Comparison of ENCODE assay signal across 11 cellular contexts in the genomic region with DNA sequence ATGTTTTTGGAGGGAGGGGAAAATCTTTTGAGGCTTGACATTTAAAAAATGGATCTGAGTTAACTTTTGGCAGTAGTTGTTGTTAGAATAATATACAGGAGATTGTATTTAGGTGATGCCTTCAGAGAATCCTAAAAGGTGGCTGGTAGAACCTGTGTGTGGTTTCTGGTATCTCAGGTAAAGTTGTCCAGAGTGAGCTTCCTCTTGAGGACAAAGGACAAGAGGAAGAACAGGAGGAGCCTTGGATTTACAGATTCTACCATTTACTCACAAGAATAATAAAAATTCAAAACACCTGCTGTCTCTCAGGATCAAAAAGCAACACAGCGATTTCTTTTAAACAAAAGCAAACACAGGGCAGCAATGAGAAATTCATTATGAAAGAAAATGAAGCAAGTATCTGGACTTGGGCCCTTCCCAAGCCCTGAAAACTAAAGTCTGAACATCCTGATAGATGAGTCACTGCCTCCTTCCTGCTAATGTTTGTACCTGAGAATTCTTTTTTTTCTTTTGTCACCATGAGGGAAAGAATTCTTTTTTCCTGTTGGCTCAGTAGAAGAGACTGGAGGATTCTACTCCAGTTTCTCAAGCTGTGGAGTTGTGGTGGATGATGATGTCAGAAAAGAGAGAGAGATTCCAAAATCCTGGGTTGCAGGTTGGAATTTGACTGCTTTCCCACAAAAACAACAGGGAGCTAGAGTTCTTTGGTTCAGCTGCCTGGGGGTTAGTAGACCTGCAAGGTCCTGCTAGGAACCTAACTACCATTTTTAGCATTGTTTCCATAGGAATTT. TPM values are rescaled to one million over a fixed set of nuclear protein-coding genes. Genes with fewer than 3 reads are reported as not detected.
DNase-seq lines count a peak whose midpoint lies in the region; ATAC-seq and TF ChIP-seq lines count a peak whose summit lies in the region.
"Had no signal": no experiment of that assay in that cellular context is flagged by ENCODE, and none has a peak within 500 bp of the region (broad histone marks: within the 10 kb centered on the region; RNA-seq: fewer than 3 reads in every experiment).

No MANE protein-coding gene starts in this region.

- H2AK9ac ChIP-seq in IMR-90 (replicated peaks; ENCODE audit: low read depth, low read length, poor library complexity): no peak overlapping the region

- H3K23ac ChIP-seq in IMR-90 (ENCODE audit: low read depth, low read length): no peak overlapping the region

- DNase-seq in IMR-90: peak; percentile 68
- peak in 1 of 2 donors; percentile 47 for DNase-seq in breast epithelium (ENCODE audit: low spot score in 2 of 2)
- peak; percentile 35 for DNase-seq in iPS-NIHi7 (ENCODE audit: extremely low spot score)
- no peak for DNase-seq in middle frontal gyrus (ENCODE audit: extremely low spot score, low spot score)
- DNase-seq in activated effector memory CD4-positive, alpha-beta T cell treated with anti-CD3 and anti-CD28 coated beads, Interleukin-2, amount 50 U/mL, for 16 hours: no peak
- no peak for DNase-seq in stimulated activated naive CD4-positive, alpha-beta T cell (lab: John Stamatoyannopoulos, UW)
- DNase-seq: activated T-cell treated with anti-CD3 and anti-CD28 coated beads for 4 hours, naive B cell, NCI-H2227 treated with DMSO at 0.1 percent for 48 hours had no signal

- no TSS peak for BruUV-seq in IMR-90 (replicated peaks; lab: Mats Ljungman, UMichigan)

- no peak overlapping the region for H2BK120ac ChIP-seq in IMR-90 (ENCODE audit: low read depth, low read length)

- H3K4me2 ChIP-seq in IMR-90 (ENCODE audit: low read depth, low read length): no peak overlapping the region

- H3K27me3 ChIP-seq in IMR-90 (ENCODE audit: control insufficient read depth, insufficient read depth, low read length) (no peaks in the 10 kb centered on the region), breast epithelium (no peaks in the 10 kb centered on the region), subcutaneous abdominal adipose tissue (ENCODE audit: control insufficient read depth in 5 of 5, insufficient read depth in 4 of 5, low read length in 5 of 5) (no peaks in the 10 kb centered on the region)

- CTCF ChIA-PET in IMR-90 (lab: Yijun Ruan, JAX): no interaction called here

- H3K9ac ChIP-seq in IMR-90 (ENCODE audit: low read depth, low read length) (no peak overlapping the region), subcutaneous abdominal adipose tissue (ENCODE audit: low read length in 5 of 5) (no peak overlapping the region)

- no peak overlapping the region for H2BK5ac ChIP-seq in IMR-90 (ENCODE audit: low read depth, low read length, poor library complexity, severe bottlenecking)

- no peak overlapping the region for H3K14ac ChIP-seq in IMR-90 (replicated peaks; ENCODE audit: low read depth, low read length)

- no peaks in the 10 kb centered on the region for H4K20me1 ChIP-seq in IMR-90 (ENCODE audit: insufficient read depth, low read length)

- in situ Hi-C loops in IMR-90 (cut with MboI; ENCODE audit: low sequenced_read_pairs): no loop called here

- no peak overlapping the region for H2AFZ ChIP-seq in IMR-90 (replicated peaks; ENCODE audit: low read length, poor library complexity)

- TF ChIP-seq CTCF in IMR-90 (conservative IDR thresholded peaks at IDR 0.05; ENCODE audit: low read depth, low read length): no peak
- no peak for TF ChIP-seq CTCF in breast epithelium (IDR thresholded peaks at IDR 0.05)

- H3K36me3 ChIP-seq in IMR-90 (ENCODE audit: control insufficient read depth, insufficient read depth, low read length): no peaks in the 10 kb centered on the region
- no peaks in the 10 kb centered on the region for H3K36me3 ChIP-seq in breast epithelium
- no peaks in the 10 kb centered on the region for H3K36me3 ChIP-seq in subcutaneous abdominal adipose tissue (ENCODE audit: control insufficient read depth in 5 of 5, insufficient read depth in 5 of 5, low read length in 5 of 5)

- no peak overlapping the region; the same call in 2 of the 3 replicates for H2BK15ac ChIP-seq in IMR-90 (ENCODE audit: low read depth, low read length)

- no CpG with 5 or more reads among the region's 1 CpG for WGBS in IMR-90 (ENCODE audit: extremely low coverage in 2 of 2, insufficient read length in 1 of 2), 2 experiments

- H4K91ac ChIP-seq in IMR-90 (ENCODE audit: insufficient read depth, low read depth, low read length): no peak overlapping the region

- peaks cover 2% of the 10 kb centered on the region; the same call in 1 of the 2 replicates for H3K9me1 ChIP-seq in IMR-90 (ENCODE audit: insufficient read depth, low read length)

- H3K4me1 ChIP-seq in IMR-90 (ENCODE audit: control insufficient read depth, insufficient read depth, low read length) (peaks cover 2% of the 10 kb centered on the region; the same call in 1 of the 2 replicates), breast epithelium (peaks cover 0 to 5% of the 10 kb centered on the region in 2 donors), subcutaneous abdominal adipose tissue (ENCODE audit: control insufficient read depth in 5 of 5, insufficient read depth in 5 of 5, low read length in 5 of 5) (peaks cover 0 to 12% (median 0%) of the 10 kb centered on the region in 5 donors)

- no peak for TF ChIP-seq RAD21 in IMR-90 (IDR thresholded peaks at IDR 0.05; ENCODE audit: low read length)

- POLR2A ChIA-PET in IMR-90 (lab: Charles Lee; ENCODE audit: unreplicated experiment): no interaction called here

- no peak for TF ChIP-seq POLR2A in IMR-90 (IDR thresholded peaks at IDR 0.05; ENCODE audit: low read depth, low read length)
- TF ChIP-seq POLR2A in breast epithelium (IDR thresholded peaks at IDR 0.05): no peak

- no peak overlapping the region for H3K18ac ChIP-seq in IMR-90 (ENCODE audit: low read depth, low read length)

- intact Hi-C loops in IMR-90 (cut with micrococcal nuclease): no loop called here
- intact Hi-C loops in breast epithelium (cut with DNase I; ENCODE audit: low total_unique reads): no loop called here

- H3K79me1 ChIP-seq in IMR-90 (ENCODE audit: low read depth in 1 of 2, low read length in 2 of 2): no peaks in the 10 kb centered on the region

- H3K4ac ChIP-seq in IMR-90 (ENCODE audit: low read depth, low read length): no peak overlapping the region

- no peaks in the 10 kb centered on the region for H3K9me3 ChIP-seq in IMR-90 (ENCODE audit: control insufficient read depth, insufficient read depth, low read length)
- H3K9me3 ChIP-seq in breast epithelium: no peaks in the 10 kb centered on the region
- no peaks in the 10 kb centered on the region for H3K9me3 ChIP-seq in subcutaneous abdominal adipose tissue (ENCODE audit: control insufficient read depth in 5 of 5, low read length in 5 of 5)

- ATAC-seq in IMR-90 (ENCODE audit: low read depth): peak; percentile 57
- no peak for ATAC-seq in HG03520 (IDR thresholded peaks at IDR 0.05; ENCODE audit: unreplicated experiment)

- no peak overlapping the region for H4K8ac ChIP-seq in IMR-90 (ENCODE audit: low read depth in 2 of 2, low read length in 2 of 2)

- dilution Hi-C loops in IMR-90 (cut with HindIII; ENCODE audit: low sequenced_read_pairs, unreplicated experiment): no loop called here

- H3K4me3 ChIP-seq in IMR-90 (ENCODE audit: insufficient read depth, low read depth, low read length) (no peak overlapping the region), breast epithelium (no peak overlapping the region), subcutaneous abdominal adipose tissue (ENCODE audit: low read depth in 1 of 5, low read length in 5 of 5) (no peak overlapping the region)

- no peak overlapping the region for H3K27ac ChIP-seq in IMR-90 (ENCODE audit: insufficient read depth, low read length)
- peak overlapping the region; percentile 80 to 90 for H3K27ac ChIP-seq in breast epithelium
- peak overlapping the region; percentile 33 for H3K27ac ChIP-seq in subcutaneous abdominal adipose tissue (ENCODE audit: low read depth, low read length)

- H4K5ac ChIP-seq in IMR-90 (ENCODE audit: low read depth, low read length): no peak overlapping the region

- no peak overlapping the region for H2BK20ac ChIP-seq in IMR-90 (ENCODE audit: low read depth, low read length)

- no peak overlapping the region for H2AK5ac ChIP-seq in IMR-90 (ENCODE audit: low read depth, low read length)

- H3K56ac ChIP-seq in IMR-90 (ENCODE audit: extremely low read depth, insufficient read depth, low read length): no peak overlapping the region

TF ChIP-seq in IMR-90, 13 proteins besides CTCF, POLR2A, EP300 and RAD21:
- TF ChIP-seq MAFK (IDR thresholded peaks at IDR 0.05; ENCODE audit: low read depth, low read length) (no peak), CEBPB (IDR thresholded peaks at IDR 0.05; ENCODE audit: low read depth, low read length) (peak; percentile 2; the same call in 1 of the 2 replicates)

RNA-seq across cellular contexts. Expression of a gene that starts 31.5 kb away (rescaled TPM):
- total RNA-seq in IMR-90 (2012; rRNA removed) (109 and 126 TPM in 2 replicates), breast epithelium (10 to 100 TPM; 47.0 to 84.0 (median 51.5) TPM)
- 25.6 and 27.6 TPM in 2 replicates for polyA plus RNA-seq in IMR-90 (2012; rRNA removed)
- polyA plus RNA-seq in IMR-90 (2012; cell fraction: cytosol; rRNA removed): 7.5 and 8.0 TPM in 2 replicates
- polyA plus RNA-seq in IMR-90 (2012; cell fraction: nucleus; rRNA removed; ENCODE audit: low replicate concordance): 19.5 and 127 TPM in 2 replicates

Comparison
In these comparisons a context has a peak if more than half of its experiments do, and no peak if none do; other contexts are left out.
1. DNase-seq: peak in IMR-90 (single experiment) and iPS-NIHi7 (single experiment); none in middle frontal gyrus (single experiment), activated effector memory CD4-positive, alpha-beta T cell treated with anti-CD3 and anti-CD28 coated beads, Interleukin-2, amount 50 U/mL, for 16 hours (single experiment) and stimulated activated naive CD4-positive, alpha-beta T cell (0 of 6).